ENCODE assay signal across 24 cellular contexts in genomic region chr11:120054753-120055045, GRCh38.
"Had no signal": no experiment of that assay in that cellular context is flagged by ENCODE, and none has a peak within 500 bp of the region (broad histone marks: within the 10 kb centered on the region; RNA-seq: fewer than 3 reads in every experiment).

No MANE protein-coding gene starts in this region.

- H3K27me3 ChIP-seq: ascending aorta, brain microvascular endothelial cell, colonic mucosa, foreskin keratinocyte, pancreas had no signal

- H3K4me1 ChIP-seq: adrenal gland, ascending aorta, colonic mucosa, left ventricle myocardium inferior, pancreas had no signal

- H3K4me3 ChIP-seq: adrenal gland, ascending aorta, colonic mucosa, left ventricle myocardium inferior, pancreas, SK-N-MC had no signal

- ATAC-seq: activated naive CD4-positive, alpha-beta T cell treated with anti-CD3 and anti-CD28 coated beads, Interleukin-2, amount 50 U/mL, for 72 hours; activated T-helper 17 cell treated with anti-CD3 and anti-CD28 coated beads, Interleukin-2, amount 50 U/mL, for 72 hours; natural killer cell treated with Interleukin-12 subunit alpha and Interleukin-12 subunit beta and Interleukin-15 and Interleukin-18, amount 100 ng/mL, for 72 hours; pancreas; sciatic nerve; stimulated activated memory B cell treated with anti-CD40 and anti-IgM and Interleukin-4, amounts not matched to agents 10 μg/mL and 1 μg/mL and 100 μg/mL, for 72 hours; T-helper 17 cell had no signal

- H3K27ac Mint-ChIP-seq: activated CD4-positive, alpha-beta memory T cell treated with anti-CD3 and anti-CD28 coated beads, Interleukin-2, amount 10 ng/mL, durations not matched to agents 7 days and 5 days; activated naive CD4-positive, alpha-beta T cell treated with anti-CD3 and anti-CD28 coated beads, Interleukin-2, amount 50 U/mL, for 72 hours; activated T-cell treated with anti-CD3 and anti-CD28 coated beads, Interleukin-2, amount 50 U/mL, for 24 hours; activated T-helper 17 cell treated with anti-CD3 and anti-CD28 coated beads, Interleukin-2, amount 50 U/mL, for 72 hours; natural killer cell treated with Interleukin-12 subunit alpha and Interleukin-12 subunit beta and Interleukin-15 and Interleukin-18, amount 100 ng/mL, for 72 hours; stimulated activated memory B cell treated with anti-CD40 and anti-IgM and Interleukin-4, amounts not matched to agents 10 μg/mL and 1 μg/mL and 100 μg/mL, for 72 hours; T-helper 17 cell had no signal

- DNase-seq: activated CD4-positive, alpha-beta memory T cell treated with anti-CD3 and anti-CD28 coated beads, Interleukin-2, amount 10 ng/mL, durations not matched to agents 7 days and 5 days; activated CD4-positive, alpha-beta T cell treated with anti-CD3 and anti-CD28 coated beads for 48 hours; activated T-cell treated with anti-CD3 and anti-CD28 coated beads, Interleukin-2, amount 50 U/mL, for 24 hours; brain microvascular endothelial cell; colonic mucosa; erythroblast; foreskin keratinocyte; left ventricle myocardium inferior; midbrain; pancreas; small intestine; SW 1271; T-helper 17 cell had no signal

- H3K27ac ChIP-seq: adrenal gland, ascending aorta, brain microvascular endothelial cell, colonic mucosa, foreskin keratinocyte, left ventricle myocardium inferior, neutrophil, pancreas, SK-N-MC had no signal

- H3K36me3 ChIP-seq: adrenal gland, ascending aorta, brain microvascular endothelial cell, colonic mucosa, left ventricle myocardium inferior, neutrophil, pancreas had no signal

- H3K9me3 Mint-ChIP-seq: activated CD4-positive, alpha-beta memory T cell treated with anti-CD3 and anti-CD28 coated beads, Interleukin-2, amount 10 ng/mL, durations not matched to agents 7 days and 5 days; activated naive CD4-positive, alpha-beta T cell treated with anti-CD3 and anti-CD28 coated beads, Interleukin-2, amount 50 U/mL, for 72 hours; activated T-cell treated with anti-CD3 and anti-CD28 coated beads, Interleukin-2, amount 50 U/mL, for 24 hours; central memory CD8-positive, alpha-beta T cell; natural killer cell treated with Interleukin-12 subunit alpha and Interleukin-12 subunit beta and Interleukin-15 and Interleukin-18, amount 100 ng/mL, for 72 hours; stimulated activated memory B cell treated with anti-CD40 and anti-IgM and Interleukin-4, amounts not matched to agents 10 μg/mL and 1 μg/mL and 100 μg/mL, for 72 hours; type B pancreatic cell had no signal

- H3K4me1 Mint-ChIP-seq: activated CD4-positive, alpha-beta memory T cell treated with anti-CD3 and anti-CD28 coated beads, Interleukin-2, amount 10 ng/mL, durations not matched to agents 7 days and 5 days; activated T-helper 17 cell treated with anti-CD3 and anti-CD28 coated beads, Interleukin-2, amount 50 U/mL, for 72 hours; central memory CD8-positive, alpha-beta T cell; stimulated activated memory B cell treated with anti-CD40 and anti-IgM and Interleukin-4, amounts not matched to agents 10 μg/mL and 1 μg/mL and 100 μg/mL, for 72 hours; T-helper 17 cell had no signal

- H3K36me3 Mint-ChIP-seq: activated naive CD4-positive, alpha-beta T cell treated with anti-CD3 and anti-CD28 coated beads, Interleukin-2, amount 50 U/mL, for 72 hours; natural killer cell treated with Interleukin-12 subunit alpha and Interleukin-12 subunit beta and Interleukin-15 and Interleukin-18, amount 100 ng/mL, for 72 hours; stimulated activated memory B cell treated with anti-CD40 and anti-IgM and Interleukin-4, amounts not matched to agents 10 μg/mL and 1 μg/mL and 100 μg/mL, for 72 hours had no signal

- H3K9me3 ChIP-seq: adrenal gland, ascending aorta, colonic mucosa, neutrophil, pancreas had no signal

- H3K4me3 Mint-ChIP-seq: activated CD4-positive, alpha-beta memory T cell treated with anti-CD3 and anti-CD28 coated beads, Interleukin-2, amount 10 ng/mL, durations not matched to agents 7 days and 5 days; activated T-cell treated with anti-CD3 and anti-CD28 coated beads, Interleukin-2, amount 50 U/mL, for 24 hours; activated T-helper 17 cell treated with anti-CD3 and anti-CD28 coated beads, Interleukin-2, amount 50 U/mL, for 72 hours; central memory CD8-positive, alpha-beta T cell; natural killer cell treated with Interleukin-12 subunit alpha and Interleukin-12 subunit beta and Interleukin-15 and Interleukin-18, amount 100 ng/mL, for 72 hours; stimulated activated memory B cell treated with anti-CD40 and anti-IgM and Interleukin-4, amounts not matched to agents 10 μg/mL and 1 μg/mL and 100 μg/mL, for 72 hours; T-helper 17 cell; type B pancreatic cell had no signal
